In the genomic region with DNA sequence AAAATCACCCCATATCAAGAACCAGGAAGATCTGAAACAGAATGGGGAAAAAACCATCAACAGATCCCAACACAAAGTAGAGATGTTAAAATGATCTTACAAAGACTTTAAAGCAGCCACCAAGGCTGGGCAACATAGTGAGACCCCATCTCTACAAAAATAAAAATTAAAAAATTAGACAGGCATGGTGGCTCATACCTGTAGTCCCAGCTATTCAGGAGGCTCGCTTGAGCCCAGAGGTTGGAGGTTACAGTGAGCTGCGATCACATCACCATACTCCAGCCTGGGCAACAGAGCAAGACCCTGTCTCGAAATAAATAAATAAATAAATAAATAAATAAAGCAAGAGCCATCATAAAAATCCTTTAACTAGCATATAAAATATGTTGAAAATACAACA, we compare ENCODE assay signal across 1 cellular context.
TF ChIP-seq lines count a peak whose summit lies in the region.

No MANE protein-coding gene starts in this region.

TF ChIP-seq in WTC11, 78 proteins besides CTCF, POLR2A, EP300 and RAD21 (continued from another document):
- TF ChIP-seq, protein P1, sequence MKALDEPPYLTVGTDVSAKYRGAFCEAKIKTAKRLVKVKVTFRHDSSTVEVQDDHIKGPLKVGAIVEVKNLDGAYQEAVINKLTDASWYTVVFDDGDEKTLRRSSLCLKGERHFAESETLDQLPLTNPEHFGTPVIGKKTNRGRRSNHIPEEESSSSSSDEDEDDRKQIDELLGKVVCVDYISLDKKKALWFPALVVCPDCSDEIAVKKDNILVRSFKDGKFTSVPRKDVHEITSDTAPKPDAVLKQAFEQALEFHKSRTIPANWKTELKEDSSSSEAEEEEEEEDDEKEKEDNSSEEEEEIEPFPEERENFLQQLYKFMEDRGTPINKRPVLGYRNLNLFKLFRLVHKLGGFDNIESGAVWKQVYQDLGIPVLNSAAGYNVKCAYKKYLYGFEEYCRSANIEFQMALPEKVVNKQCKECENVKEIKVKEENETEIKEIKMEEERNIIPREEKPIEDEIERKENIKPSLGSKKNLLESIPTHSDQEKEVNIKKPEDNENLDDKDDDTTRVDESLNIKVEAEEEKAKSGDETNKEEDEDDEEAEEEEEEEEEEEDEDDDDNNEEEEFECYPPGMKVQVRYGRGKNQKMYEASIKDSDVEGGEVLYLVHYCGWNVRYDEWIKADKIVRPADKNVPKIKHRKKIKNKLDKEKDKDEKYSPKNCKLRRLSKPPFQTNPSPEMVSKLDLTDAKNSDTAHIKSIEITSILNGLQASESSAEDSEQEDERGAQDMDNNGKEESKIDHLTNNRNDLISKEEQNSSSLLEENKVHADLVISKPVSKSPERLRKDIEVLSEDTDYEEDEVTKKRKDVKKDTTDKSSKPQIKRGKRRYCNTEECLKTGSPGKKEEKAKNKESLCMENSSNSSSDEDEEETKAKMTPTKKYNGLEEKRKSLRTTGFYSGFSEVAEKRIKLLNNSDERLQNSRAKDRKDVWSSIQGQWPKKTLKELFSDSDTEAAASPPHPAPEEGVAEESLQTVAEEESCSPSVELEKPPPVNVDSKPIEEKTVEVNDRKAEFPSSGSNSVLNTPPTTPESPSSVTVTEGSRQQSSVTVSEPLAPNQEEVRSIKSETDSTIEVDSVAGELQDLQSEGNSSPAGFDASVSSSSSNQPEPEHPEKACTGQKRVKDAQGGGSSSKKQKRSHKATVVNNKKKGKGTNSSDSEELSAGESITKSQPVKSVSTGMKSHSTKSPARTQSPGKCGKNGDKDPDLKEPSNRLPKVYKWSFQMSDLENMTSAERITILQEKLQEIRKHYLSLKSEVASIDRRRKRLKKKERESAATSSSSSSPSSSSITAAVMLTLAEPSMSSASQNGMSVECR (CRISPR knock-in tag; IDR thresholded peaks at IDR 0.05; ENCODE audit: borderline replicate concordance) = no peak
- TF ChIP-seq ZNF121 (CRISPR knock-in tag; IDR thresholded peaks at IDR 0.05) (peak; percentile 80; the same call in 1 of the 2 replicates), ZNF263 (CRISPR knock-in tag; IDR thresholded peaks at IDR 0.05; ENCODE audit: low read depth) (no peak), GTF2I (CRISPR knock-in tag; conservative IDR thresholded peaks at IDR 0.05) (peak; percentile 75), MYBL2 (CRISPR knock-in tag; IDR thresholded peaks at IDR 0.05) (no peak), ATF1 (CRISPR knock-in tag; IDR thresholded peaks at IDR 0.05) (no peak), ZNF423 (CRISPR knock-in tag; IDR thresholded peaks at IDR 0.05) (no peak), IRF2 (CRISPR knock-in tag; IDR thresholded peaks at IDR 0.05; ENCODE audit: borderline replicate concordance, low read depth) (no peak), CBFB (CRISPR knock-in tag; IDR thresholded peaks at IDR 0.05; ENCODE audit: low read depth) (no peak), JAZF1 (CRISPR knock-in tag; IDR thresholded peaks at IDR 0.05) (no peak)
- TF ChIP-seq, protein P2, sequence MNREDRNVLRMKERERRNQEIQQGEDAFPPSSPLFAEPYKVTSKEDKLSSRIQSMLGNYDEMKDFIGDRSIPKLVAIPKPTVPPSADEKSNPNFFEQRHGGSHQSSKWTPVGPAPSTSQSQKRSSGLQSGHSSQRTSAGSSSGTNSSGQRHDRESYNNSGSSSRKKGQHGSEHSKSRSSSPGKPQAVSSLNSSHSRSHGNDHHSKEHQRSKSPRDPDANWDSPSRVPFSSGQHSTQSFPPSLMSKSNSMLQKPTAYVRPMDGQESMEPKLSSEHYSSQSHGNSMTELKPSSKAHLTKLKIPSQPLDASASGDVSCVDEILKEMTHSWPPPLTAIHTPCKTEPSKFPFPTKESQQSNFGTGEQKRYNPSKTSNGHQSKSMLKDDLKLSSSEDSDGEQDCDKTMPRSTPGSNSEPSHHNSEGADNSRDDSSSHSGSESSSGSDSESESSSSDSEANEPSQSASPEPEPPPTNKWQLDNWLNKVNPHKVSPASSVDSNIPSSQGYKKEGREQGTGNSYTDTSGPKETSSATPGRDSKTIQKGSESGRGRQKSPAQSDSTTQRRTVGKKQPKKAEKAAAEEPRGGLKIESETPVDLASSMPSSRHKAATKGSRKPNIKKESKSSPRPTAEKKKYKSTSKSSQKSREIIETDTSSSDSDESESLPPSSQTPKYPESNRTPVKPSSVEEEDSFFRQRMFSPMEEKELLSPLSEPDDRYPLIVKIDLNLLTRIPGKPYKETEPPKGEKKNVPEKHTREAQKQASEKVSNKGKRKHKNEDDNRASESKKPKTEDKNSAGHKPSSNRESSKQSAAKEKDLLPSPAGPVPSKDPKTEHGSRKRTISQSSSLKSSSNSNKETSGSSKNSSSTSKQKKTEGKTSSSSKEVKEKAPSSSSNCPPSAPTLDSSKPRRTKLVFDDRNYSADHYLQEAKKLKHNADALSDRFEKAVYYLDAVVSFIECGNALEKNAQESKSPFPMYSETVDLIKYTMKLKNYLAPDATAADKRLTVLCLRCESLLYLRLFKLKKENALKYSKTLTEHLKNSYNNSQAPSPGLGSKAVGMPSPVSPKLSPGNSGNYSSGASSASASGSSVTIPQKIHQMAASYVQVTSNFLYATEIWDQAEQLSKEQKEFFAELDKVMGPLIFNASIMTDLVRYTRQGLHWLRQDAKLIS (CRISPR knock-in tag; IDR thresholded peaks at IDR 0.05; ENCODE audit: borderline replicate concordance) = no peak
- TF ChIP-seq, protein P3, sequence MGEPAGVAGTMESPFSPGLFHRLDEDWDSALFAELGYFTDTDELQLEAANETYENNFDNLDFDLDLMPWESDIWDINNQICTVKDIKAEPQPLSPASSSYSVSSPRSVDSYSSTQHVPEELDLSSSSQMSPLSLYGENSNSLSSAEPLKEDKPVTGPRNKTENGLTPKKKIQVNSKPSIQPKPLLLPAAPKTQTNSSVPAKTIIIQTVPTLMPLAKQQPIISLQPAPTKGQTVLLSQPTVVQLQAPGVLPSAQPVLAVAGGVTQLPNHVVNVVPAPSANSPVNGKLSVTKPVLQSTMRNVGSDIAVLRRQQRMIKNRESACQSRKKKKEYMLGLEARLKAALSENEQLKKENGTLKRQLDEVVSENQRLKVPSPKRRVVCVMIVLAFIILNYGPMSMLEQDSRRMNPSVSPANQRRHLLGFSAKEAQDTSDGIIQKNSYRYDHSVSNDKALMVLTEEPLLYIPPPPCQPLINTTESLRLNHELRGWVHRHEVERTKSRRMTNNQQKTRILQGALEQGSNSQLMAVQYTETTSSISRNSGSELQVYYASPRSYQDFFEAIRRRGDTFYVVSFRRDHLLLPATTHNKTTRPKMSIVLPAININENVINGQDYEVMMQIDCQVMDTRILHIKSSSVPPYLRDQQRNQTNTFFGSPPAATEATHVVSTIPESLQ (CRISPR knock-in tag; IDR thresholded peaks at IDR 0.05) = no peak
- TF ChIP-seq, protein P4, sequence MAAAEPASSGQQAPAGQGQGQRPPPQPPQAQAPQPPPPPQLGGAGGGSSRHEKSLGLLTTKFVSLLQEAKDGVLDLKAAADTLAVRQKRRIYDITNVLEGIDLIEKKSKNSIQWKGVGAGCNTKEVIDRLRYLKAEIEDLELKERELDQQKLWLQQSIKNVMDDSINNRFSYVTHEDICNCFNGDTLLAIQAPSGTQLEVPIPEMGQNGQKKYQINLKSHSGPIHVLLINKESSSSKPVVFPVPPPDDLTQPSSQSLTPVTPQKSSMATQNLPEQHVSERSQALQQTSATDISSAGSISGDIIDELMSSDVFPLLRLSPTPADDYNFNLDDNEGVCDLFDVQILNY (CRISPR knock-in tag; IDR thresholded peaks at IDR 0.05) = no peak
